11 cellular contexts compared by ENCODE assay signal in the genomic region with DNA sequence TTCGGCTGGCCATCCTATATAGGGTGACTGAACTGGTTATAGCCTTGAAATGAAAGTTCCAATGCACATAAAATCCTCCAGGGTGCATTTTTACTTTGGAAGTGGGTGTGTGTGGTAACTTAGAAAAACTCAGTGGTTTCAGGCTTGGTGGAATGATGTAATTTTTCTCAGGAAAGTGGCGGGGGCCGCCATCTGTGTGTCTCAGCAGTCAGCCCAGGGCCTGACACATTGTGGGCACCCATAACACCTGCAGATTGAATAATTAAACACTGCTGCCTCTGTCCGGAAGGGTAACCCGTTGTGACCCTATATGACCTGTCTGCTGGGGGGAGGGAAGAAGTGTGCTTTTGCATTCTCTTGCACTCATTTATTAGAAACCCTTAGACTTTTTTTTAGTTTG. TPM values are rescaled to one million over a fixed set of nuclear protein-coding genes. Genes with fewer than 3 reads are reported as not detected.
A peak's percentile ranks its signal among the peaks of the same experiment; 100 is the strongest.
DNase-seq lines count a peak whose midpoint lies in the region; ATAC-seq and TF ChIP-seq lines count a peak whose summit lies in the region.
"Had no signal": no experiment of that assay in that cellular context is flagged by ENCODE, and none has a peak within 500 bp of the region (broad histone marks: within the 10 kb centered on the region; RNA-seq: fewer than 3 reads in every experiment).

No MANE protein-coding gene starts in this region.

- POLR2A ChIA-PET in activated naive CD8-positive, alpha-beta T cell treated with anti-CD3 and anti-CD28 coated beads, Interleukin-2, amount 10 ng/mL, durations not matched to agents 7 days and 5 days (lab: Charles Lee) = no interaction called here

- no peaks in the 10 kb centered on the region for H3K9me3 ChIP-seq in vagina
- H3K9me3 ChIP-seq: transverse colon had no signal

- H3K4me3 Mint-ChIP-seq in activated naive CD8-positive, alpha-beta T cell treated with anti-CD3 and anti-CD28 coated beads, Interleukin-2, amount 10 ng/mL, durations not matched to agents 7 days and 5 days = peak overlapping the region; percentile 28
- H3K4me3 Mint-ChIP-seq: WTC11 had no signal

- H3K4me1 Mint-ChIP-seq in activated naive CD8-positive, alpha-beta T cell treated with anti-CD3 and anti-CD28 coated beads, Interleukin-2, amount 10 ng/mL, durations not matched to agents 7 days and 5 days = peaks cover 40% of the 10 kb centered on the region

- TF ChIP-seq CTCF in vagina (IDR thresholded peaks at IDR 0.05) = no peak

- intact Hi-C loops in vagina (cut with DNase I) = loop anchor here (10.0 kb wide), 1 partner anchor 473 kb away; no protein-coding TSS in a partner anchor

- no peak overlapping the region for H3K27ac ChIP-seq in vagina
- H3K27ac ChIP-seq: epithelial cell of prostate had no signal

- no peaks in the 10 kb centered on the region for H3K27me3 ChIP-seq in vagina
- H3K27me3 ChIP-seq: transverse colon had no signal

- peak; percentile 57 for DNase-seq in OCI-M1 (lab: John Stamatoyannopoulos, UW)
- DNase-seq in activated naive CD8-positive, alpha-beta T cell treated with anti-CD3 and anti-CD28 coated beads, Interleukin-2, amount 10 ng/mL, durations not matched to agents 7 days and 5 days = no peak
- DNase-seq in stimulated activated CD4-positive, alpha-beta T cell treated with anti-CD3 and anti-CD28 coated beads, TNF-alpha, amount 100 ng/mL, for 4 hours (ENCODE audit: low read depth in 3 of 3) = peak in 2 of 3 experiments; percentile 13 to 26
- DNase-seq in vagina (ENCODE audit: extremely low spot score in 2 of 2) = no peak
- DNase-seq: transverse colon had no signal

- H3K4me3 ChIP-seq in vagina = no peak overlapping the region
- H3K4me3 ChIP-seq: transverse colon had no signal

- peaks cover 2% of the 10 kb centered on the region for H3K36me3 Mint-ChIP-seq in activated naive CD8-positive, alpha-beta T cell treated with anti-CD3 and anti-CD28 coated beads, Interleukin-2, amount 10 ng/mL, durations not matched to agents 7 days and 5 days
- H3K36me3 Mint-ChIP-seq: WTC11 had no signal

- TF ChIP-seq POLR2A in vagina (IDR thresholded peaks at IDR 0.05) = no peak

- H3K27ac Mint-ChIP-seq in activated naive CD8-positive, alpha-beta T cell treated with anti-CD3 and anti-CD28 coated beads, Interleukin-2, amount 10 ng/mL, durations not matched to agents 7 days and 5 days = peak overlapping the region; percentile 24
- H3K27ac Mint-ChIP-seq: WTC11 had no signal

- ATAC-seq in GM21786 (IDR thresholded peaks at IDR 0.05; ENCODE audit: unreplicated experiment) = peak; percentile 19
- ATAC-seq in activated naive CD8-positive, alpha-beta T cell treated with anti-CD3 and anti-CD28 coated beads, Interleukin-2, amount 10 ng/mL, durations not matched to agents 7 days and 5 days (ENCODE audit: low read depth) = no peak
- ATAC-seq in GM18519 (IDR thresholded peaks at IDR 0.05; ENCODE audit: low FRiP score, unreplicated experiment) = no peak
- ATAC-seq in GM18867 (IDR thresholded peaks at IDR 0.05; ENCODE audit: unreplicated experiment) = no peak
- ATAC-seq in GM19395 (IDR thresholded peaks at IDR 0.05; ENCODE audit: unreplicated experiment) = no peak
- ATAC-seq: WTC11 had no signal

- no peaks in the 10 kb centered on the region for H3K36me3 ChIP-seq in vagina
- H3K36me3 ChIP-seq: transverse colon had no signal

- no peaks in the 10 kb centered on the region for H3K27me3 Mint-ChIP-seq in activated naive CD8-positive, alpha-beta T cell treated with anti-CD3 and anti-CD28 coated beads, Interleukin-2, amount 10 ng/mL, durations not matched to agents 7 days and 5 days

- no peaks in the 10 kb centered on the region for H3K9me3 Mint-ChIP-seq in activated naive CD8-positive, alpha-beta T cell treated with anti-CD3 and anti-CD28 coated beads, Interleukin-2, amount 10 ng/mL, durations not matched to agents 7 days and 5 days
- H3K9me3 Mint-ChIP-seq: WTC11 had no signal

- H3K4me1 ChIP-seq in vagina = peaks cover 20% of the 10 kb centered on the region

RNA-seq across cellular contexts. Expression of a gene that starts 2.2 kb away (rescaled TPM):
- total RNA-seq in activated naive CD8-positive, alpha-beta T cell treated with anti-CD3 and anti-CD28 coated beads, Interleukin-2, amount 10 ng/mL, durations not matched to agents 7 days and 5 days = 10 to 100 TPM; 26.6 TPM
- total RNA-seq in vagina = 14.0 TPM

RNA-seq across cellular contexts. Expression of a gene that starts 33.9 kb away (rescaled TPM):
- total RNA-seq in activated naive CD8-positive, alpha-beta T cell treated with anti-CD3 and anti-CD28 coated beads, Interleukin-2, amount 10 ng/mL, durations not matched to agents 7 days and 5 days = not detected
- not detected for total RNA-seq in vagina

RNA-seq across cellular contexts. Expression of a gene that starts 40.6 kb away (rescaled TPM):
- not detected for total RNA-seq in activated naive CD8-positive, alpha-beta T cell treated with anti-CD3 and anti-CD28 coated beads, Interleukin-2, amount 10 ng/mL, durations not matched to agents 7 days and 5 days
- 0.25 TPM for total RNA-seq in vagina
- total RNA-seq: WTC11 had no signal

RNA-seq across cellular contexts. Expression of a gene that starts 47.3 kb away (rescaled TPM):
- total RNA-seq in activated naive CD8-positive, alpha-beta T cell treated with anti-CD3 and anti-CD28 coated beads, Interleukin-2, amount 10 ng/mL, durations not matched to agents 7 days and 5 days = under 1 TPM; 0.60 to 0.61 TPM
- 49.1 TPM for total RNA-seq in vagina

RNA-seq across cellular contexts. Expression of a gene that starts 47.3 kb away (rescaled TPM):
- total RNA-seq in activated naive CD8-positive, alpha-beta T cell treated with anti-CD3 and anti-CD28 coated beads, Interleukin-2, amount 10 ng/mL, durations not matched to agents 7 days and 5 days = 10 to 100 TPM; 70.7 to 77.0 TPM
- total RNA-seq in vagina = 30.0 TPM

Comparison
In these comparisons a context has a peak if more than half of its experiments do, and no peak if none do; other contexts are left out.
1. DNase-seq: peak in OCI-M1 (single experiment) and stimulated activated CD4-positive, alpha-beta T cell treated with anti-CD3 and anti-CD28 coated beads, TNF-alpha, amount 100 ng/mL, for 4 hours (2 of 3); none in activated naive CD8-positive, alpha-beta T cell treated with anti-CD3 and anti-CD28 coated beads, Interleukin-2, amount 10 ng/mL, durations not matched to agents 7 days and 5 days (single experiment) and vagina (0 of 2).